Comparison of ENCODE assay signal across 8 cellular contexts in genomic region chr17:69523252-69523861, GRCh38.
DNase-seq lines count a peak whose midpoint lies in the region; ATAC-seq, FAIRE-seq and TF ChIP-seq lines count a peak whose summit lies in the region.

No MANE protein-coding gene starts in this region.

- H3K9ac ChIP-seq in astrocyte (ENCODE audit: low read length), result peak overlapping the region; percentile 24

- H3K4me1 ChIP-seq in astrocyte (ENCODE audit: insufficient read depth, low read length), result no peaks in the 10 kb centered on the region
- H3K4me1 ChIP-seq in suprapubic skin, result peaks cover 4% of the 10 kb centered on the region

- ATAC-seq in GM18508 (IDR thresholded peaks at IDR 0.05; ENCODE audit: insufficient read depth, unreplicated experiment) (peak; percentile 70), HG02973 (IDR thresholded peaks at IDR 0.05; ENCODE audit: unreplicated experiment) (peak; percentile 54), omental fat pad (ENCODE audit: low FRiP score) (no peak)

- FAIRE-seq in astrocyte (lab: Jason Lieb, UNC), result no peak

- peak; percentile 82 for TF ChIP-seq CTCF in astrocyte (IDR thresholded peaks at IDR 0.05; ENCODE audit: insufficient read depth, low read depth, low read length)
- peak; percentile 22 to 61 for TF ChIP-seq CTCF in suprapubic skin (IDR thresholded peaks at IDR 0.05)
- no peak for TF ChIP-seq CTCF in omental fat pad (IDR thresholded peaks at IDR 0.05)

- no peaks in the 10 kb centered on the region for H3K27me3 Mint-ChIP-seq in astrocyte (ENCODE audit: low read depth, unreplicated experiment)

- no peak overlapping the region for H3K4me3 ChIP-seq in astrocyte (ENCODE audit: insufficient read depth, low read depth, low read length)
- no peak overlapping the region for H3K4me3 ChIP-seq in suprapubic skin

- H4K20me1 ChIP-seq in astrocyte (ENCODE audit: insufficient read depth, low read length), result no peaks in the 10 kb centered on the region

- no peak overlapping the region for H3K4me3 Mint-ChIP-seq in astrocyte (ENCODE audit: unreplicated experiment)

- H3K9me3 ChIP-seq in astrocyte (ENCODE audit: insufficient read depth, low read depth, low read length) (no peaks in the 10 kb centered on the region), suprapubic skin (no peaks in the 10 kb centered on the region)

- WGBS in suprapubic skin, result 46% methylated on average over 7 of the region's 7 CpGs

- H3K27ac ChIP-seq in astrocyte (ENCODE audit: low read depth, low read length), result no peak overlapping the region
- H3K27ac ChIP-seq in suprapubic skin, result no peak overlapping the region

- DNase-seq in AG20443 (ENCODE audit: low spot score) (peak; percentile 73), NCI-H2227 (lab: John Stamatoyannopoulos, UW; ENCODE audit: unreplicated experiment) (peak; percentile 50), astrocyte (ENCODE audit: low read depth) (peak; percentile 31), iPS-NIHi11 (ENCODE audit: low spot score) (peak; percentile 43), suprapubic skin (ENCODE audit: low spot score in 2 of 2) (no peak), omental fat pad (ENCODE audit: low spot score) (no peak)

- H3K27me3 ChIP-seq in astrocyte (ENCODE audit: insufficient read depth, low read length) (no peaks in the 10 kb centered on the region), suprapubic skin (no peaks in the 10 kb centered on the region)

- no peaks in the 10 kb centered on the region for H3K9me3 Mint-ChIP-seq in astrocyte (ENCODE audit: unreplicated experiment)

- TF ChIP-seq EP300 in suprapubic skin (IDR thresholded peaks at IDR 0.05), result no peak

- H3K36me3 ChIP-seq in astrocyte (ENCODE audit: insufficient read depth, low read length) (no peaks in the 10 kb centered on the region), suprapubic skin (peaks cover 22% of the 10 kb centered on the region)

- peaks cover 4% of the 10 kb centered on the region for H3K4me1 Mint-ChIP-seq in astrocyte (ENCODE audit: low read depth, unreplicated experiment)

- no peaks in the 10 kb centered on the region for H3K79me2 ChIP-seq in astrocyte (ENCODE audit: insufficient read depth, low read length)

- H2AFZ ChIP-seq in astrocyte (ENCODE audit: low read depth, low read length), result peak overlapping the region; percentile 59

- no peak for TF ChIP-seq POLR2A in suprapubic skin (IDR thresholded peaks at IDR 0.05)

- peaks cover 7% of the 10 kb centered on the region for H3K36me3 Mint-ChIP-seq in astrocyte (ENCODE audit: low read depth, unreplicated experiment)

- H3K27ac Mint-ChIP-seq in astrocyte (ENCODE audit: unreplicated experiment), result no peak overlapping the region

- peak overlapping the region; percentile 68 for H3K4me2 ChIP-seq in astrocyte (ENCODE audit: low read length)

Comparison
In these comparisons a context has a peak if more than half of its experiments do, and no peak if none do; other contexts are left out.
1. DNase-seq: peak in AG20443 (single experiment), NCI-H2227 (single experiment), astrocyte (single experiment) and iPS-NIHi11 (single experiment); none in suprapubic skin (0 of 2) and omental fat pad (single experiment).
2. CTCF ChIP-seq: peak in astrocyte (single experiment) and suprapubic skin (2 of 2); none in omental fat pad (0 of 3).